ENCODE assay signal across 1 cellular context in genomic region chr16:58249780-58250478, GRCh38.
TF ChIP-seq lines count a peak whose summit lies in the region.

No MANE protein-coding gene starts in this region.

TF ChIP-seq in K562, 482 proteins besides CTCF, POLR2A, EP300 and RAD21 (continues in another document):
- TF ChIP-seq RREB1 (CRISPR knock-in tag; IDR thresholded peaks at IDR 0.05) (0 out of 2 replicates have a peak, but pooled peaks have one; percentile 43), ETS1 (conservative IDR thresholded peaks at IDR 0.05; ENCODE audit: control insufficient read depth, low read depth, low read length) (peak; percentile 91), E2F6 (IDR thresholded peaks at IDR 0.05; ENCODE audit: borderline replicate concordance in 1 of 2, extremely low read depth in 1 of 2, insufficient read depth in 1 of 2, insufficient read length in 1 of 2, low read depth in 1 of 2, low read length in 1 of 2, poor library complexity in 1 of 2, severe bottlenecking in 1 of 2) (peak; percentile 13 to 22), TEAD4 (IDR thresholded peaks at IDR 0.05; ENCODE audit: low read length) (no peak), TEAD4 (CRISPR knock-in tag; IDR thresholded peaks at IDR 0.05; ENCODE audit: borderline replicate concordance) (no peak), SNRNP70 (optimal IDR thresholded peaks at IDR 0.05; ENCODE audit: low read depth, low read length) (no peak), ZBTB2 (IDR thresholded peaks at IDR 0.05) (no peak), ZSCAN32 (CRISPR knock-in tag; IDR thresholded peaks at IDR 0.05) (no peak), CCNT2 (IDR thresholded peaks at IDR 0.05; ENCODE audit: borderline replicate concordance, extremely low read depth, insufficient read length, low read depth, low read length) (peak; percentile 42), SMARCC2 (IDR thresholded peaks at IDR 0.05; ENCODE audit: low read depth) (no peak), NUFIP1 (IDR thresholded peaks at IDR 0.05; ENCODE audit: partially characterized antibody) (no peak), HDAC6 (IDR thresholded peaks at IDR 0.05; ENCODE audit: low read depth, low read length) (peak; percentile 69; the same call in 1 of the 2 replicates), FOXP4 (CRISPR knock-in tag; IDR thresholded peaks at IDR 0.05; ENCODE audit: borderline replicate concordance) (0 out of 2 replicates have a peak, but pooled peaks have one; percentile 34), ZNF79 (CRISPR knock-in tag; IDR thresholded peaks at IDR 0.05; ENCODE audit: low read depth) (no peak), WHSC1 (IDR thresholded peaks at IDR 0.05; ENCODE audit: low read length) (no peak), C11orf30 (IDR thresholded peaks at IDR 0.05; ENCODE audit: low read depth) (peak; percentile 79), CREB5 (CRISPR knock-in tag; IDR thresholded peaks at IDR 0.05) (no peak), EP400 (IDR thresholded peaks at IDR 0.05) (peak; percentile 24; the same call in 1 of the 2 replicates), PHF8 (IDR thresholded peaks at IDR 0.05; ENCODE audit: borderline replicate concordance, low read length) (peak; percentile 73), MTA1 (IDR thresholded peaks at IDR 0.05; ENCODE audit: borderline replicate concordance) (peak; percentile 97), GATAD2B (IDR thresholded peaks at IDR 0.05; ENCODE audit: borderline replicate concordance) (no peak), ATF7 (IDR thresholded peaks at IDR 0.05) (peak; percentile 81), KHSRP (IDR thresholded peaks at IDR 0.05) (peak; percentile 71), SIN3A (IDR thresholded peaks at IDR 0.05; ENCODE audit: borderline replicate concordance in 2 of 2, control insufficient read depth in 1 of 2, low read depth in 2 of 2, low read length in 2 of 2) (peak; percentile 97 to 99), PCBP2 (IDR thresholded peaks at IDR 0.05; ENCODE audit: low read depth, low read length, poor library complexity, severe bottlenecking) (no peak), RFX1 (IDR thresholded peaks at IDR 0.05) (peak; percentile 97), ZNF766 (CRISPR knock-in tag; conservative IDR thresholded peaks at IDR 0.05) (0 out of 2 replicates have a peak, but pooled peaks have one; percentile 35), ZBTB12 (CRISPR knock-in tag; IDR thresholded peaks at IDR 0.05) (peak; percentile 91), HMG20A (CRISPR knock-in tag; conservative IDR thresholded peaks at IDR 0.05) (no peak), CGGBP1 (CRISPR knock-in tag; IDR thresholded peaks at IDR 0.05) (no peak), ZNF431 (CRISPR knock-in tag; IDR thresholded peaks at IDR 0.05) (0 out of 2 replicates have a peak, but pooled peaks have one; percentile 19), PCBP1 (IDR thresholded peaks at IDR 0.05; ENCODE audit: low read depth, low read length, poor library complexity, severe bottlenecking) (peak; percentile 29), KLF13 (tag; IDR thresholded peaks at IDR 0.05; ENCODE audit: borderline replicate concordance, low read depth) (0 out of 2 replicates have a peak, but pooled peaks have one; percentile 17), CREM (IDR thresholded peaks at IDR 0.05; ENCODE audit: low read depth) (peak; percentile 100), ZNF174 (CRISPR knock-in tag; IDR thresholded peaks at IDR 0.05) (no peak), BRD4 (IDR thresholded peaks at IDR 0.05) (no peak), MEIS2 (IDR thresholded peaks at IDR 0.05; ENCODE audit: partially characterized antibody) (peak; percentile 83), CLOCK (CRISPR knock-in tag; IDR thresholded peaks at IDR 0.05; ENCODE audit: borderline replicate concordance) (no peak), KDM5B (IDR thresholded peaks at IDR 0.05; ENCODE audit: insufficient replicate concordance, low read depth, low read length) (peak; percentile 66), ZNF644 (tag; IDR thresholded peaks at IDR 0.05; ENCODE audit: low read depth) (no peak), ZNF324 (CRISPR knock-in tag; IDR thresholded peaks at IDR 0.05) (no peak), FOXK1 (CRISPR knock-in tag; IDR thresholded peaks at IDR 0.05; ENCODE audit: borderline replicate concordance) (peak; percentile 44; the same call in 1 of the 2 replicates), ETS2 (tag; IDR thresholded peaks at IDR 0.05; ENCODE audit: borderline replicate concordance, poor library complexity, severe bottlenecking) (no peak), KAT7 (CRISPR knock-in tag; IDR thresholded peaks at IDR 0.05; ENCODE audit: borderline replicate concordance) (0 out of 2 replicates have a peak, but pooled peaks have one; percentile 13)
- TF ChIP-seq, protein P1, sequence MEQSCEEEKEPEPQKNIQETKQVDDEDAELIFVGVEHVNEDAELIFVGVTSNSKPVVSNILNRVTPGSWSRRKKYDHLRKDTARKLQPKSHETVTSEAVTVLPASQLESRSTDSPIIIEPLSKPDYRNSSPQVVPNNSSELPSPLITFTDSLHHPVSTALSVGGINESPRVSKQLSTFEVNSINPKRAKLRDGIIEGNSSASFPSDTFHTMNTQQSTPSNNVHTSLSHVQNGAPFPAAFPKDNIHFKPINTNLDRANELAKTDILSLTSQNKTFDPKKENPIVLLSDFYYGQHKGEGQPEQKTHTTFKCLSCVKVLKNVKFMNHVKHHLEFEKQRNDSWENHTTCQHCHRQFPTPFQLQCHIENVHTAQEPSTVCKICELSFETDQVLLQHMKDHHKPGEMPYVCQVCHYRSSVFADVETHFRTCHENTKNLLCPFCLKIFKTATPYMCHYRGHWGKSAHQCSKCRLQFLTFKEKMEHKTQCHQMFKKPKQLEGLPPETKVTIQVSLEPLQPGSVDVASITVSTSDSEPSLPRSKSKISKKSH (CRISPR knock-in tag; IDR thresholded peaks at IDR 0.05) = no peak
